8 cellular contexts compared by ENCODE assay signal in the genomic region with DNA sequence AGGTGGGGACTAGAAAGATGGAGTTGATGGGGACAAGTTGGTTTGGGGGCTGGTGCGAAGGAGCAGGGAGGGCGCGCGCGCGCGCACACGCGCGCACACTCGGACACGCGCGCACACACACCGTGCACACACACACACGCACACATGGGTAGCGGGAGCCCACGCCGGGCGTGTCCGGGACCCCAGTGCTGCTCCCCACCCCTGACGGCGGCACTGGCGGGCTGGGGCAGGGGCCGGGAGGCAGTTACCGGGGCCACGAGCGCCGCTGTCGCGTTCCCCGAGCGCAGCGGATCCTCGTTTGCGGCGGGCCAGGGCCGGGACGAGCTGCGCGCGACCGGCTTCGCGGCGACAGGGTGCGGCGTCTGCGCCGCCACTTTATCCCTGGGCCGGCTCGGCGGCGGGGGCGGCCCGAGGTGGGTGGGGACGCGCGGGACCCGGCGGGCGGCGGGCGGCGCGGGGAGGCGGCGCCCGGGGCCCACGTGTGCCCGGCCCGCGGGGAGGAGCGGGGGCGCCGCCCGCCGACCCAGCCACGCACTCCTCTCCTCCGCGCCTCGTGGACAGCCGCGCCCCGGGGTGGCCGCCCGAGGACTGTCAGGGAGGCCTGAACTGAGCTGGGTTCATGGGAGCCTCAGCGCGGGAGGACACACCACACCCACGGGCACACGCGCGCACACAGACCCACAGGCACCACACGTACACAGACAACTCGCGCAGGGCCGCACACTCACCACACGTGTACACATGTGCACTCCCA. TPM values are rescaled to one million over a fixed set of nuclear protein-coding genes. Genes with fewer than 3 reads are reported as not detected.
DNase-seq lines count a peak whose midpoint lies in the region; ATAC-seq and TF ChIP-seq lines count a peak whose summit lies in the region.

No MANE protein-coding gene starts in this region.

- BruUV-seq in HCT116 (replicated peaks; lab: Mats Ljungman, UMichigan): no TSS peak

- H3K79me2 ChIP-seq in HCT116 (ENCODE audit: insufficient read depth, low read length): no peaks in the 10 kb centered on the region

- peak overlapping the region; percentile 85 for H3K4me3 Mint-ChIP-seq in T-helper 1 cell treated with Interleukin-12 subunit alpha and Interleukin-12 subunit beta and Interleukin-4 antibody, amounts not matched to agents 30 μg/mL and 1 μg/mL, for 36 hours

- H3K27me3 ChIP-seq in HCT116 (ENCODE audit: insufficient read depth, low read length) (no peaks in the 10 kb centered on the region), esophagus (ENCODE audit: control insufficient read depth in 1 of 2, insufficient read depth in 2 of 2, low read length in 2 of 2) (no peaks in the 10 kb centered on the region), muscle layer of duodenum (ENCODE audit: low read depth, low read length) (no peaks in the 10 kb centered on the region)

- in situ Hi-C loops in KBM-7 (cut with MboI; ENCODE audit: low pct_unique_long_range_greater_than_20kb, low sequenced_read_pairs): no loop called here

- H3K27ac Mint-ChIP-seq in T-helper 1 cell treated with Interleukin-12 subunit alpha and Interleukin-12 subunit beta and Interleukin-4 antibody, amounts not matched to agents 30 μg/mL and 1 μg/mL, for 36 hours: no peak overlapping the region

- peak overlapping the region; percentile 28; the same call in 1 of the 2 replicates for H3K27ac ChIP-seq in HCT116 (ENCODE audit: low read depth, low read length)
- peak overlapping the region; percentile 92 to 95 for H3K27ac ChIP-seq in esophagus (ENCODE audit: low read depth in 2 of 2, low read length in 1 of 2)
- H3K27ac ChIP-seq in muscle layer of duodenum (ENCODE audit: low read length): peak overlapping the region; percentile 76

- DNase-seq in T-helper 1 cell: no peak
- no peak for DNase-seq in HCT116 (ENCODE audit: low read depth, low spot score)
- no peak for DNase-seq in KBM-7
- DNase-seq in NCI-H1930 (lab: John Stamatoyannopoulos, UW): no peak

- RAD21 ChIA-PET in HCT116 (lab: Charles Lee; ENCODE audit: low non-redundant PET in 1 of 2, low total read pairs in 2 of 2, uncharacterized antibody in 2 of 2, unreplicated experiment in 2 of 2): interaction anchor here in 1 of 2 experiments (0.6 kb wide), 1 partner anchor 45 kb away, joined by 3 read pairs; no protein-coding TSS in a partner anchor

- H3K27me3 Mint-ChIP-seq in T-helper 1 cell treated with Interleukin-12 subunit alpha and Interleukin-12 subunit beta and Interleukin-4 antibody, amounts not matched to agents 30 μg/mL and 1 μg/mL, for 36 hours (ENCODE audit: low read depth): peaks cover 58% of the 10 kb centered on the region

- ATAC-seq in HCT116 (peak; percentile 50), SK-N-SH treated with all-trans-retinoic acid at 6 μM for 48 hours (peak; percentile 46)

- 1 to 5% methylated on average over 47 to 98 of the region's 98 CpGs for WGBS in esophagus, 2 donors

- intact Hi-C loops in HCT116 (cut with micrococcal nuclease): no loop called here

- H3K9ac ChIP-seq in HCT116 (ENCODE audit: low read length): peak overlapping the region; percentile 66

- CTCF ChIA-PET in HCT116 (lab: Charles Lee): interaction anchor here (1.3 to 2.0 kb wide), 3 partner anchors 9 to 248 kb away, joined by 3 to 5 read pairs (median 5); no protein-coding TSS in a partner anchor

- no peaks in the 10 kb centered on the region for H3K36me3 Mint-ChIP-seq in T-helper 1 cell treated with Interleukin-12 subunit alpha and Interleukin-12 subunit beta and Interleukin-4 antibody, amounts not matched to agents 30 μg/mL and 1 μg/mL, for 36 hours (ENCODE audit: low read depth)

- peaks cover 6% of the 10 kb centered on the region for H3K4me1 Mint-ChIP-seq in T-helper 1 cell treated with Interleukin-12 subunit alpha and Interleukin-12 subunit beta and Interleukin-4 antibody, amounts not matched to agents 30 μg/mL and 1 μg/mL, for 36 hours (ENCODE audit: low read depth)

- peak overlapping the region; percentile 0 for H2AFZ ChIP-seq in HCT116 (ENCODE audit: low read depth, low read length, poor library complexity, severe bottlenecking)

- H3K9me2 ChIP-seq in HCT116 (ENCODE audit: insufficient read depth): no peaks in the 10 kb centered on the region

- no peaks in the 10 kb centered on the region for H3K36me3 ChIP-seq in HCT116 (ENCODE audit: control insufficient read depth in 1 of 2, insufficient read depth in 2 of 2, low read length in 2 of 2)
- no peaks in the 10 kb centered on the region for H3K36me3 ChIP-seq in esophagus (ENCODE audit: control insufficient read depth in 2 of 2, insufficient read depth in 2 of 2, low read length in 1 of 2)
- H3K36me3 ChIP-seq in muscle layer of duodenum (ENCODE audit: control insufficient read depth in 1 of 2, insufficient read depth in 2 of 2, low read length in 2 of 2): peaks cover 5 to 6% of the 10 kb centered on the region in 2 donors

- peaks cover 28 to 52% of the 10 kb centered on the region in 2 experiments for H3K4me1 ChIP-seq in HCT116 (ENCODE audit: control insufficient read depth in 1 of 2, insufficient read depth in 2 of 2, low read length in 2 of 2)
- peaks cover 3 to 9% of the 10 kb centered on the region in 2 donors for H3K4me1 ChIP-seq in esophagus (ENCODE audit: control insufficient read depth in 2 of 2, insufficient read depth in 2 of 2, low read length in 1 of 2)
- H3K4me1 ChIP-seq in muscle layer of duodenum (ENCODE audit: control insufficient read depth in 1 of 2, insufficient read depth in 2 of 2, low read length in 2 of 2): peaks cover 0 to 22% of the 10 kb centered on the region in 2 donors

- H3K4me3 ChIP-seq in HCT116 (replicated peaks in 1 of 2; ENCODE audit: low read depth in 1 of 2, low read length in 2 of 2) (peak overlapping the region; percentile 64 to 75), esophagus (ENCODE audit: low read depth in 1 of 2, low read length in 2 of 2) (peak overlapping the region; percentile 73 to 75), muscle layer of duodenum (ENCODE audit: low read depth in 1 of 2, low read length in 2 of 2) (peak overlapping the region; percentile 91 to 98)

- POLR2A ChIA-PET in HCT116 (lab: Charles Lee): interaction anchor here (1.0 to 1.2 kb wide), 2 partner anchors 19 to 32 kb away, joined by 3 to 4 read pairs; no protein-coding TSS in a partner anchor

- no peaks in the 10 kb centered on the region for H4K20me1 ChIP-seq in HCT116 (ENCODE audit: insufficient read depth)

- H3K4me2 ChIP-seq in HCT116 (ENCODE audit: low read length): peak overlapping the region; percentile 96

- H3K9me3 Mint-ChIP-seq in T-helper 1 cell treated with Interleukin-12 subunit alpha and Interleukin-12 subunit beta and Interleukin-4 antibody, amounts not matched to agents 30 μg/mL and 1 μg/mL, for 36 hours: peaks cover 3% of the 10 kb centered on the region

- no peak for TF ChIP-seq CTCF in HCT116 (IDR thresholded peaks at IDR 0.05 in 2 of 3, conservative IDR thresholded peaks at IDR 0.05 in 1 of 3; ENCODE audit: borderline replicate concordance in 1 of 3, insufficient read depth in 1 of 3, low read depth in 2 of 3, low read length in 2 of 3)

- no peak for TF ChIP-seq POLR2A in HCT116 (IDR thresholded peaks at IDR 0.05; ENCODE audit: borderline replicate concordance, extremely low read depth, insufficient read depth, insufficient read length)

- H3K9me3 ChIP-seq in HCT116 (ENCODE audit: control insufficient read depth in 1 of 2, insufficient read depth in 1 of 2, low read depth in 1 of 2, low read length in 2 of 2) (peaks cover 0 to 6% of the 10 kb centered on the region in 2 experiments; a peak in 2 of 4 replicates), esophagus (ENCODE audit: control insufficient read depth in 2 of 2, insufficient read depth in 1 of 2, low read depth in 1 of 2, low read length in 1 of 2) (no peaks in the 10 kb centered on the region), muscle layer of duodenum (ENCODE audit: control insufficient read depth in 1 of 2, low read length in 2 of 2) (peaks cover 0 to under 1% of the 10 kb centered on the region in 2 donors)

- TF ChIP-seq RAD21 in HCT116 (IDR thresholded peaks at IDR 0.05; ENCODE audit: low read depth): no peak

TF ChIP-seq in HCT116, 20 proteins besides CTCF, POLR2A, EP300 and RAD21 (continues in another document):
- TF ChIP-seq TCF7L2 (IDR thresholded peaks at IDR 0.05; ENCODE audit: borderline replicate concordance, extremely low read depth, insufficient read depth, insufficient read length): no peak
- TF ChIP-seq ZFX (IDR thresholded peaks at IDR 0.05): 0 out of 2 replicates have a peak, but pooled peaks have one; percentile 30
- TF ChIP-seq EZH2phosphoT487 (IDR thresholded peaks at IDR 0.05; ENCODE audit: borderline replicate concordance): no peak

TF ChIP-seq in SK-N-SH treated with all-trans-retinoic acid at 6 μM for 48 hours, 23 proteins besides CTCF, POLR2A, EP300 and RAD21 (continues in another document):
- TF ChIP-seq SNAI2 (CRISPR knock-in tag; IDR thresholded peaks at IDR 0.05) (no peak), CSDC2 (CRISPR knock-in tag; IDR thresholded peaks at IDR 0.05) (no peak), ZNF8 (CRISPR knock-in tag; IDR thresholded peaks at IDR 0.05) (no peak), GLIS3 (CRISPR knock-in tag; IDR thresholded peaks at IDR 0.05) (no peak)
- TF ChIP-seq, protein P1, sequence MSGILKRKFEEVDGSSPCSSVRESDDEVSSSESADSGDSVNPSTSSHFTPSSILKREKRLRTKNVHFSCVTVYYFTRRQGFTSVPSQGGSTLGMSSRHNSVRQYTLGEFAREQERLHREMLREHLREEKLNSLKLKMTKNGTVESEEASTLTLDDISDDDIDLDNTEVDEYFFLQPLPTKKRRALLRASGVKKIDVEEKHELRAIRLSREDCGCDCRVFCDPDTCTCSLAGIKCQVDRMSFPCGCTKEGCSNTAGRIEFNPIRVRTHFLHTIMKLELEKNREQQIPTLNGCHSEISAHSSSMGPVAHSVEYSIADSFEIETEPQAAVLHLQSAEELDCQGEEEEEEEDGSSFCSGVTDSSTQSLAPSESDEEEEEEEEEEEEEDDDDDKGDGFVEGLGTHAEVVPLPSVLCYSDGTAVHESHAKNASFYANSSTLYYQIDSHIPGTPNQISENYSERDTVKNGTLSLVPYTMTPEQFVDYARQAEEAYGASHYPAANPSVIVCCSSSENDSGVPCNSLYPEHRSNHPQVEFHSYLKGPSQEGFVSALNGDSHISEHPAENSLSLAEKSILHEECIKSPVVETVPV (CRISPR knock-in tag; IDR thresholded peaks at IDR 0.05): no peak
- TF ChIP-seq, protein P2, sequence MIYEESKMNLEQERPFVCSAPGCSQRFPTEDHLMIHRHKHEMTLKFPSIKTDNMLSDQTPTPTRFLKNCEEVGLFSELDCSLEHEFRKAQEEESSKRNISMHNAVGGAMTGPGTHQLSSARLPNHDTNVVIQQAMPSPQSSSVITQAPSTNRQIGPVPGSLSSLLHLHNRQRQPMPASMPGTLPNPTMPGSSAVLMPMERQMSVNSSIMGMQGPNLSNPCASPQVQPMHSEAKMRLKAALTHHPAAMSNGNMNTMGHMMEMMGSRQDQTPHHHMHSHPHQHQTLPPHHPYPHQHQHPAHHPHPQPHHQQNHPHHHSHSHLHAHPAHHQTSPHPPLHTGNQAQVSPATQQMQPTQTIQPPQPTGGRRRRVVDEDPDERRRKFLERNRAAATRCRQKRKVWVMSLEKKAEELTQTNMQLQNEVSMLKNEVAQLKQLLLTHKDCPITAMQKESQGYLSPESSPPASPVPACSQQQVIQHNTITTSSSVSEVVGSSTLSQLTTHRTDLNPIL (CRISPR knock-in tag; IDR thresholded peaks at IDR 0.05; ENCODE audit: low read depth): no peak

RNA-seq across cellular contexts. Expression of a gene that starts 0.7 kb away (rescaled TPM):
- 6.8 TPM for total RNA-seq in HCT116 (2021; ENCODE audit: unreplicated experiment)
- 9.5 and 14.7 TPM in 2 replicates for polyA plus RNA-seq in HCT116 (2012)
- polyA plus RNA-seq in esophagus: 10 to 100 TPM; 78.0 to 99.1 TPM

Comparison
In these comparisons a context has a peak if more than half of its experiments do, and no peak if none do; other contexts are left out.
1. H3K27ac ChIP-seq: peak in every context shown above with its lines; median percentile 94 in esophagus; 76 in muscle layer of duodenum; 28 in HCT116.